Comparison of ENCODE assay signal across 21 cellular contexts in the genomic region with DNA sequence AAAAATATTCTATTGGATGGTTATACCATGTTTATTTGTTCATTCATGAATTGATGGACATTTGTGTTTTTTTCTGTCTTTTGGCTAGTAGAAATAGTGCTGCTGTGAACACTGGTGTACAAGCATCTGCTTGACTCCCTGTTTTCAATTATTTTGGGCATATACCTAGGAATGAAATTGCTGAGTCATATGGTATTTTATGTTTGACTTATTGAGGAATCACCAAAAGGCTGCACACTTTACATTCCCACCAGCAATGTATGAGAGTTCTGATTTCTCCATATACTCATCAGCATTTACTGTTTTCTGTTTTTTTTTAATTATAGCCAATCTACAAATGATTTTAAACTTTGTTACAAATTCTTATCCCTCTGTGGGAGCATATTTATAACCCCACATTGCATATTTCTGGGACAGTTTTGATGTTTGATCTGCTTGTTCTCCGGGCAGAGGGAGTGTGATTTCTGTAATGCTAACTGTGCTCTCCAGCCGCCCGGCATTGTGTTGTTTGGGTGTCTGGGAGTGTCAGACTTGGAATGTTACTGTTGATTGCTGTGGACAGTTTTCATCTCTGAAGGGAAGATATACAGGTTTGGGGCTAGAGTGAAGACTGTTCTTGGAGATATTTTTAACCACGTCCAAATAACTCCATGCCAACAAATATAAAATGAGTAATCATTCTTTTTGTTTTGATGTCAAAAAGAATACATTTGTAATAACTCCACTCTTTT.
DNase-seq lines count a peak whose midpoint lies in the region; ATAC-seq and TF ChIP-seq lines count a peak whose summit lies in the region.
"Had no signal": no experiment of that assay in that cellular context is flagged by ENCODE, and none has a peak within 500 bp of the region (broad histone marks: within the 10 kb centered on the region; RNA-seq: fewer than 3 reads in every experiment).

No MANE protein-coding gene starts in this region.

- H3K27me3 Mint-ChIP-seq in CD4-positive, alpha-beta T cell, result no peaks in the 10 kb centered on the region
- no peaks in the 10 kb centered on the region for H3K27me3 Mint-ChIP-seq in progenitor cell of endocrine pancreas
- H3K27me3 Mint-ChIP-seq: activated naive CD8-positive, alpha-beta T cell; central memory CD8-positive, alpha-beta T cell had no signal

- peaks cover 37% of the 10 kb centered on the region for H3K4me1 ChIP-seq in GM23248 (ENCODE audit: insufficient read depth)
- H3K4me1 ChIP-seq in SJSA1 (replicated peaks), result peaks cover 42% of the 10 kb centered on the region
- H3K4me1 ChIP-seq: BLaER1 treated with 17β-estradiol and CSF1 and Interleukin-3, amounts not matched to agents 10 nM and 100 nM had no signal

- 3 to 5% methylated on average over 4 of the region's 4 CpGs for WGBS in GM23248 (ENCODE audit: low coverage in 1 of 2, low lambda C conversion rate in 2 of 2, missing lambda C conversion rate in 2 of 2), 2 experiments

- H3K36me3 ChIP-seq in GM23248 (ENCODE audit: low read depth), result no peaks in the 10 kb centered on the region
- H3K36me3 ChIP-seq in SJSA1, result no peaks in the 10 kb centered on the region
- H3K36me3 ChIP-seq: BLaER1 treated with 17β-estradiol and CSF1 and Interleukin-3, amounts not matched to agents 10 nM and 100 nM; suprapubic skin had no signal

- peak overlapping the region; percentile 58 for H2AFZ ChIP-seq in GM23248

- intact Hi-C loops in sciatic nerve (cut with DNase I), result no loop called here
- intact Hi-C loops in CD4-positive, alpha-beta T cell (cut with DNase I, micrococcal nuclease), result no loop called here

- peak overlapping the region; percentile 40; the same call in 1 of the 2 replicates for H3K9ac ChIP-seq in GM23248
- H3K9ac ChIP-seq: BLaER1 treated with 17β-estradiol and CSF1 and Interleukin-3, amounts not matched to agents 10 nM and 100 nM had no signal

- no peaks in the 10 kb centered on the region for H3K9me3 Mint-ChIP-seq in CD4-positive, alpha-beta T cell
- no peaks in the 10 kb centered on the region for H3K9me3 Mint-ChIP-seq in progenitor cell of endocrine pancreas (ENCODE audit: low read depth)
- H3K9me3 Mint-ChIP-seq: activated T-cell treated with anti-CD3 and anti-CD28 coated beads, Interleukin-2, amount 50 U/mL, for 72 hours; central memory CD8-positive, alpha-beta T cell had no signal

- peak overlapping the region; percentile 76 for H3K4me2 ChIP-seq in GM23248 (ENCODE audit: unreplicated experiment)
- H3K4me2 ChIP-seq: BLaER1 treated with 17β-estradiol and CSF1 and Interleukin-3, amounts not matched to agents 10 nM and 100 nM had no signal

- H3K79me2 ChIP-seq in GM23248 (ENCODE audit: insufficient read depth), result no peaks in the 10 kb centered on the region

- H3K9me3 ChIP-seq in GM23248 (ENCODE audit: low read depth), result no peaks in the 10 kb centered on the region
- no peaks in the 10 kb centered on the region for H3K9me3 ChIP-seq in SJSA1 (replicated peaks)
- no peaks in the 10 kb centered on the region for H3K9me3 ChIP-seq in CD4-positive, alpha-beta T cell (ENCODE audit: control insufficient read depth, low read length)
- H3K9me3 ChIP-seq: suprapubic skin had no signal

- in situ Hi-C loops in GM23248 (cut with MboI), result no loop called here

- peak overlapping the region; percentile 59 for H3K27ac ChIP-seq in GM23248
- H3K27ac ChIP-seq in SJSA1, result peak overlapping the region; percentile 70
- H3K27ac ChIP-seq in CD4-positive, alpha-beta T cell (ENCODE audit: low read depth, low read length), result no peak overlapping the region
- H3K27ac ChIP-seq: BLaER1 treated with 17β-estradiol and CSF1 and Interleukin-3, amounts not matched to agents 10 nM and 100 nM; suprapubic skin had no signal

- H3K4me3 Mint-ChIP-seq in CD4-positive, alpha-beta T cell, result no peak overlapping the region
- H3K4me3 Mint-ChIP-seq in progenitor cell of endocrine pancreas (ENCODE audit: low read depth), result no peak overlapping the region
- H3K4me3 Mint-ChIP-seq: activated naive CD8-positive, alpha-beta T cell; activated T-cell treated with anti-CD3 and anti-CD28 coated beads, Interleukin-2, amount 50 U/mL, for 72 hours; central memory CD8-positive, alpha-beta T cell had no signal

- H3K27me3 ChIP-seq in GM23248 (replicated peaks; ENCODE audit: insufficient read depth) (no peaks in the 10 kb centered on the region), SJSA1 (replicated peaks) (no peaks in the 10 kb centered on the region)
- H3K27me3 ChIP-seq in CD4-positive, alpha-beta T cell (ENCODE audit: control insufficient read depth, insufficient read depth, low read length), result no peaks in the 10 kb centered on the region
- H3K27me3 ChIP-seq: BLaER1 treated with 17β-estradiol and CSF1 and Interleukin-3, amounts not matched to agents 10 nM and 100 nM; suprapubic skin had no signal

- H3K27ac Mint-ChIP-seq in CD4-positive, alpha-beta T cell, result no peak overlapping the region
- no peak overlapping the region for H3K27ac Mint-ChIP-seq in progenitor cell of endocrine pancreas
- H3K27ac Mint-ChIP-seq: activated naive CD8-positive, alpha-beta T cell; activated T-cell treated with anti-CD3 and anti-CD28 coated beads, Interleukin-2, amount 50 U/mL, for 72 hours had no signal

- peak; percentile 51 for DNase-seq in GM23248
- peak in 1 of 2 experiments; percentile 54 for DNase-seq in SJSA1 (ENCODE audit: low read depth in 1 of 2, low spot score in 2 of 2)
- DNase-seq in fibroblast of peridontal ligament (ENCODE audit: extremely low read depth), result peak; percentile 63
- DNase-seq in sciatic nerve (ENCODE audit: low spot score), result no peak
- no peak for DNase-seq in HuH-7.5 (ENCODE audit: low spot score)
- DNase-seq in CD4-positive, alpha-beta T cell, result no peak
- no peak for DNase-seq in progenitor cell of endocrine pancreas (ENCODE audit: low spot score, unreplicated experiment)
- DNase-seq: activated CD4-positive, alpha-beta T cell treated with anti-CD3 and anti-CD28 coated beads, Interleukin-2, amount 50 U/mL, for 48 hours; activated T-cell treated with anti-CD3 and anti-CD28 coated beads, Interleukin-2, amount 50 U/mL, for 72 hours; DMS153; head of caudate nucleus; mesendoderm; NCI-H2171; RPMI8226; stimulated activated CD4-positive, alpha-beta T cell treated with anti-CD3 and anti-CD28 coated beads, Interleukin-4, amount 100 ng/mL, for 24 hours; stimulated activated CD8-positive, alpha-beta memory T cell treated with anti-CD3 and anti-CD28 coated beads, Interleukin-4, amount 100 ng/mL, for 48 hours; T-helper 1 cell had no signal

- peaks cover 34% of the 10 kb centered on the region for H3F3A ChIP-seq in GM23248 (ENCODE audit: insufficient read depth)

- H4K20me1 ChIP-seq in GM23248 (ENCODE audit: insufficient read depth), result no peaks in the 10 kb centered on the region
- H4K20me1 ChIP-seq: BLaER1 treated with 17β-estradiol and CSF1 and Interleukin-3, amounts not matched to agents 10 nM and 100 nM had no signal

- ATAC-seq in sciatic nerve, result peak; percentile 55
- ATAC-seq in CD4-positive, alpha-beta T cell (ENCODE audit: poor library complexity), result no peak
- ATAC-seq: activated T-cell treated with anti-CD3 and anti-CD28 coated beads, Interleukin-2, amount 50 U/mL, for 72 hours had no signal

- TF ChIP-seq CTCF in CD4-positive, alpha-beta T cell (IDR thresholded peaks at IDR 0.05), result no peak
- no peak for TF ChIP-seq CTCF in progenitor cell of endocrine pancreas (IDR thresholded peaks at IDR 0.05; ENCODE audit: unreplicated experiment)

- H3K4me1 Mint-ChIP-seq in CD4-positive, alpha-beta T cell (ENCODE audit: low read depth), result no peaks in the 10 kb centered on the region
- H3K4me1 Mint-ChIP-seq in progenitor cell of endocrine pancreas (ENCODE audit: low read depth), result no peaks in the 10 kb centered on the region
- H3K4me1 Mint-ChIP-seq: central memory CD8-positive, alpha-beta T cell had no signal

- H3K4me3 ChIP-seq in GM23248 (peak overlapping the region; percentile 29; the same call in 1 of the 2 replicates), SJSA1 (no peak overlapping the region)
- H3K4me3 ChIP-seq: BLaER1 treated with 17β-estradiol and CSF1 and Interleukin-3, amounts not matched to agents 10 nM and 100 nM; suprapubic skin had no signal

- peaks cover 3% of the 10 kb centered on the region for H3K36me3 Mint-ChIP-seq in CD4-positive, alpha-beta T cell (ENCODE audit: low read depth)
- no peaks in the 10 kb centered on the region for H3K36me3 Mint-ChIP-seq in progenitor cell of endocrine pancreas (ENCODE audit: insufficient read depth)

- H3K9me2 ChIP-seq in GM23248 (ENCODE audit: insufficient read depth), result no peaks in the 10 kb centered on the region

- POLR2A ChIA-PET in CD4-positive, alpha-beta T cell (lab: Charles Lee), result no interaction called here

- CTCF ChIA-PET in CD4-positive, alpha-beta T cell (lab: Charles Lee), result no interaction called here

Comparison
In these comparisons a context has a peak if more than half of its experiments do, and no peak if none do; other contexts are left out.
1. DNase-seq: peak in GM23248 (single experiment) and fibroblast of peridontal ligament (single experiment); none in sciatic nerve (single experiment), HuH-7.5 (single experiment), CD4-positive, alpha-beta T cell (0 of 10) and progenitor cell of endocrine pancreas (single experiment).